In the genomic region with DNA sequence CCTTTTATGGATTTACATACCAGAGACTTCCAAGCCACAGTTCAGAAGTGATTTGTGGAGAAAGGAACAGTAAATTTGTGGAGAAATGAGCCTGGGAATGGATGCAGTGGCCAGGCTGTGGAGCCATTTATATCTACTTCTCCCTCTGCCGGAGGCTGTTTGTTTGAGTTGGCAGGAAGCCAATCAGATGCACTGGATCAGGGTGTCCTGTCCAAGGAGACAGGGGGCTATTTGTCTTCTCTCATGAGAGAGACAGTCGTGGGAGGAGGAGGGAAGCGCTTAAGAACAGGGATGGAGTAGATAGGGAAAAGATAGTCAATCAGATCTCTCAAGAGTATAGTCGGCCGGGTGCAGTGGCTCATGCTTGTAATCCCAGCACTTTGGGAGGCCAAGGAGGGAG, we compare ENCODE assay signal across 1 cellular context.
A peak's percentile ranks its signal among the peaks of the same experiment; 100 is the strongest.
TF ChIP-seq lines count a peak whose summit lies in the region.

No MANE protein-coding gene starts in this region.

TF ChIP-seq in HEK293, 187 proteins besides CTCF, POLR2A, EP300 and RAD21 (continued from another document and continues in another):
- no peak for TF ChIP-seq ZNF394 (tag by site-specific recombination; IDR thresholded peaks at IDR 0.05; ENCODE audit: borderline replicate concordance)
- 0 out of 2 replicates have a peak, but pooled peaks have one; percentile 26 for TF ChIP-seq ZNF112 (tag by site-specific recombination; IDR thresholded peaks at IDR 0.05)
- TF ChIP-seq ZNF121 (tag by site-specific recombination; IDR thresholded peaks at IDR 0.05), result no peak
- no peak for TF ChIP-seq MYNN (tag by site-specific recombination; IDR thresholded peaks at IDR 0.05; ENCODE audit: borderline replicate concordance)
- TF ChIP-seq BCL11A (tag by site-specific recombination; IDR thresholded peaks at IDR 0.05; ENCODE audit: low read depth), result no peak
- TF ChIP-seq, protein P1, sequence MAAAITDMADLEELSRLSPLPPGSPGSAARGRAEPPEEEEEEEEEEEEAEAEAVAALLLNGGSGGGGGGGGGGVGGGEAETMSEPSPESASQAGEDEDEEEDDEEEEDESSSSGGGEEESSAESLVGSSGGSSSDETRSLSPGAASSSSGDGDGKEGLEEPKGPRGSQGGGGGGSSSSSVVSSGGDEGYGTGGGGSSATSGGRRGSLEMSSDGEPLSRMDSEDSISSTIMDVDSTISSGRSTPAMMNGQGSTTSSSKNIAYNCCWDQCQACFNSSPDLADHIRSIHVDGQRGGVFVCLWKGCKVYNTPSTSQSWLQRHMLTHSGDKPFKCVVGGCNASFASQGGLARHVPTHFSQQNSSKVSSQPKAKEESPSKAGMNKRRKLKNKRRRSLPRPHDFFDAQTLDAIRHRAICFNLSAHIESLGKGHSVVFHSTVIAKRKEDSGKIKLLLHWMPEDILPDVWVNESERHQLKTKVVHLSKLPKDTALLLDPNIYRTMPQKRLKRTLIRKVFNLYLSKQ (tag by site-specific recombination; IDR thresholded peaks at IDR 0.05; ENCODE audit: borderline replicate concordance), result no peak
- no peak for TF ChIP-seq HOXA7 (CRISPR knock-in tag; IDR thresholded peaks at IDR 0.05; ENCODE audit: borderline replicate concordance)
- no peak for TF ChIP-seq ZFP69B (tag by site-specific recombination; IDR thresholded peaks at IDR 0.05)
- no peak for TF ChIP-seq PRDM6 (tag by site-specific recombination; IDR thresholded peaks at IDR 0.05)
- no peak for TF ChIP-seq ZNF433 (tag by site-specific recombination; IDR thresholded peaks at IDR 0.05; ENCODE audit: low read depth)
- no peak for TF ChIP-seq ZNF24 (tag by site-specific recombination; IDR thresholded peaks at IDR 0.05)
- no peak for TF ChIP-seq ZNF785 (tag by site-specific recombination; IDR thresholded peaks at IDR 0.05)
- TF ChIP-seq YY2 (tag by site-specific recombination; IDR thresholded peaks at IDR 0.05), result no peak
- peak; percentile 49; the same call in 1 of the 2 replicates for TF ChIP-seq ZNF843 (tag by site-specific recombination; IDR thresholded peaks at IDR 0.05)
- no peak for TF ChIP-seq SP2 (tag by site-specific recombination; IDR thresholded peaks at IDR 0.05)
- no peak for TF ChIP-seq ZNF132 (tag by site-specific recombination; IDR thresholded peaks at IDR 0.05; ENCODE audit: borderline replicate concordance)
- TF ChIP-seq ZNF138 (tag by site-specific recombination; IDR thresholded peaks at IDR 0.05; ENCODE audit: borderline replicate concordance), result no peak
- TF ChIP-seq ZNF677 (tag by site-specific recombination; IDR thresholded peaks at IDR 0.05), result no peak
- TF ChIP-seq ZSCAN16 (tag by site-specific recombination; IDR thresholded peaks at IDR 0.05), result no peak
- no peak for TF ChIP-seq ZNF18 (tag by site-specific recombination; IDR thresholded peaks at IDR 0.05)
- no peak for TF ChIP-seq ZNF473 (tag by site-specific recombination; IDR thresholded peaks at IDR 0.05)
- TF ChIP-seq HOXD13 (CRISPR knock-in tag; IDR thresholded peaks at IDR 0.05; ENCODE audit: borderline replicate concordance), result no peak
- TF ChIP-seq ZNF514 (tag by site-specific recombination; IDR thresholded peaks at IDR 0.05), result no peak
- no peak for TF ChIP-seq ZNF416 (tag by site-specific recombination; IDR thresholded peaks at IDR 0.05)
- no peak for TF ChIP-seq ZBTB20 (tag by site-specific recombination; IDR thresholded peaks at IDR 0.05)
- TF ChIP-seq ZXDB (tag by site-specific recombination; IDR thresholded peaks at IDR 0.05), result peak; percentile 78
- TF ChIP-seq ZNF362 (tag by site-specific recombination; IDR thresholded peaks at IDR 0.05), result no peak
- TF ChIP-seq ZNF423 (tag by site-specific recombination; IDR thresholded peaks at IDR 0.05), result 0 out of 2 replicates have a peak, but pooled peaks have one; percentile 60
- TF ChIP-seq REPIN1 (tag by site-specific recombination; IDR thresholded peaks at IDR 0.05; ENCODE audit: low read depth), result no peak
- TF ChIP-seq ZNF449 (tag by site-specific recombination; IDR thresholded peaks at IDR 0.05), result no peak
- no peak for TF ChIP-seq ZNF302 (tag by site-specific recombination; IDR thresholded peaks at IDR 0.05; ENCODE audit: low read depth)
- TF ChIP-seq ZBTB8A (tag by site-specific recombination; IDR thresholded peaks at IDR 0.05), result no peak; the same call in 1 of the 2 replicates
- no peak for TF ChIP-seq KLF8 (tag by site-specific recombination; IDR thresholded peaks at IDR 0.05)
- TF ChIP-seq ZNF639 (tag by site-specific recombination; IDR thresholded peaks at IDR 0.05), result no peak
- TF ChIP-seq ZNF560 (tag by site-specific recombination; IDR thresholded peaks at IDR 0.05; ENCODE audit: borderline replicate concordance), result no peak
- TF ChIP-seq, protein P2, sequence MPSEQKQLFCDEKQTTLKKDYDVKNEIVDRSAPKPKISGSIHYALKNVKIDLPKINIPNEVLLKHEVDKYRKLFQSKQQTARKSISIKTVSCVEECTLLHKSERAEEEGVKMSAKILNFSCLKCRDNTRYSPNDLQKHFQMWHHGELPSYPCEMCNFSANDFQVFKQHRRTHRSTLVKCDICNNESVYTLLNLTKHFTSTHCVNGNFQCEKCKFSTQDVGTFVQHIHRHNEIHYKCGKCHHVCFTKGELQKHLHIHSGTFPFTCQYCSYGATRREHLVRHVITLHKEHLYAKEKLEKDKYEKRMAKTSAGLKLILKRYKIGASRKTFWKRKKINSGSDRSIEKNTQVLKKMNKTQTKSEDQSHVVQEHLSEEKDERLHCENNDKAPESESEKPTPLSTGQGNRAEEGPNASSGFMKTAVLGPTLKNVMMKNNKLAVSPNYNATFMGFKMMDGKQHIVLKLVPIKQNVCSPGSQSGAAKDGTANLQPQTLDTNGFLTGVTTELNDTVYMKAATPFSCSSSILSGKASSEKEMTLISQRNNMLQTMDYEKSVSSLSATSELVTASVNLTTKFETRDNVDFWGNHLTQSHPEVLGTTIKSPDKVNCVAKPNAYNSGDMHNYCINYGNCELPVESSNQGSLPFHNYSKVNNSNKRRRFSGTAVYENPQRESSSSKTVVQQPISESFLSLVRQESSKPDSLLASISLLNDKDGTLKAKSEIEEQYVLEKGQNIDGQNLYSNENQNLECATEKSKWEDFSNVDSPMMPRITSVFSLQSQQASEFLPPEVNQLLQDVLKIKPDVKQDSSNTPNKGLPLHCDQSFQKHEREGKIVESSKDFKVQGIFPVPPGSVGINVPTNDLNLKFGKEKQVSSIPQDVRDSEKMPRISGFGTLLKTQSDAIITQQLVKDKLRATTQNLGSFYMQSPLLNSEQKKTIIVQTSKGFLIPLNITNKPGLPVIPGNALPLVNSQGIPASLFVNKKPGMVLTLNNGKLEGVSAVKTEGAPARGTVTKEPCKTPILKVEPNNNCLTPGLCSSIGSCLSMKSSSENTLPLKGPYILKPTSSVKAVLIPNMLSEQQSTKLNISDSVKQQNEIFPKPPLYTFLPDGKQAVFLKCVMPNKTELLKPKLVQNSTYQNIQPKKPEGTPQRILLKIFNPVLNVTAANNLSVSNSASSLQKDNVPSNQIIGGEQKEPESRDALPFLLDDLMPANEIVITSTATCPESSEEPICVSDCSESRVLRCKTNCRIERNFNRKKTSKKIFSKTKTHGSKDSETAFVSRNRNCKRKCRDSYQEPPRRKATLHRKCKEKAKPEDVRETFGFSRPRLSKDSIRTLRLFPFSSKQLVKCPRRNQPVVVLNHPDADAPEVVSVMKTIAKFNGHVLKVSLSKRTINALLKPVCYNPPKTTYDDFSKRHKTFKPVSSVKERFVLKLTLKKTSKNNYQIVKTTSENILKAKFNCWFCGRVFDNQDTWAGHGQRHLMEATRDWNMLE (tag by site-specific recombination; conservative IDR thresholded peaks at IDR 0.05; ENCODE audit: low read depth), result no peak
- 0 out of 2 replicates have a peak, but pooled peaks have one; percentile 13 for TF ChIP-seq ZNF133 (tag by site-specific recombination; IDR thresholded peaks at IDR 0.05)
- TF ChIP-seq EGR2 (tag by site-specific recombination; IDR thresholded peaks at IDR 0.05; ENCODE audit: low read depth), result peak; percentile 59
- no peak for TF ChIP-seq GLI2 (tag by site-specific recombination; IDR thresholded peaks at IDR 0.05; ENCODE audit: borderline replicate concordance, low read depth)
- no peak for TF ChIP-seq ZNF76 (tag by site-specific recombination; IDR thresholded peaks at IDR 0.05; ENCODE audit: borderline replicate concordance, low read depth)
- no peak for TF ChIP-seq SALL2 (tag by site-specific recombination; IDR thresholded peaks at IDR 0.05; ENCODE audit: borderline replicate concordance)
- no peak for TF ChIP-seq ZNF146 (tag by site-specific recombination; IDR thresholded peaks at IDR 0.05)
- TF ChIP-seq ZNF571 (tag by site-specific recombination; IDR thresholded peaks at IDR 0.05), result no peak
- TF ChIP-seq ZNF280D (tag by site-specific recombination; IDR thresholded peaks at IDR 0.05), result no peak
- no peak for TF ChIP-seq ZNF549 (tag by site-specific recombination; IDR thresholded peaks at IDR 0.05)
